In genomic region chr15:78934063-78935023, GRCh38 we compare ENCODE assay signal across 12 cellular contexts. TPM values are rescaled to one million over a fixed set of nuclear protein-coding genes. Genes with fewer than 3 reads are reported as not detected.
DNase-seq lines count a peak whose midpoint lies in the region; ATAC-seq and TF ChIP-seq lines count a peak whose summit lies in the region.
"Had no signal": no experiment of that assay in that cellular context is flagged by ENCODE, and none has a peak within 500 bp of the region (broad histone marks: within the 10 kb centered on the region; RNA-seq: fewer than 3 reads in every experiment).

No MANE protein-coding gene starts in this region.

- WGBS in hepatocyte (ENCODE audit: low lambda C conversion rate, missing lambda C conversion rate) = 75% methylated on average over 17 of the region's 17 CpGs

- H3K4me3 ChIP-seq in hepatocyte = no peak overlapping the region
- H3K4me3 ChIP-seq in subcutaneous abdominal adipose tissue (ENCODE audit: low read depth in 1 of 5, low read length in 5 of 5) = no peak overlapping the region

- H3K36me3 ChIP-seq in hepatocyte (replicated peaks; ENCODE audit: insufficient read depth, low read depth) = no peaks in the 10 kb centered on the region
- peaks cover 0 to 31% (median 4%) of the 10 kb centered on the region in 5 donors for H3K36me3 ChIP-seq in subcutaneous abdominal adipose tissue (ENCODE audit: control insufficient read depth in 5 of 5, insufficient read depth in 5 of 5, low read length in 5 of 5)

- DNase-seq in NCI-H1092 treated with DMSO at 0.1 percent for 48 hours (lab: John Stamatoyannopoulos, UW) (peak; percentile 33), NCI-H1092 (lab: John Stamatoyannopoulos, UW) (no peak), astrocyte of the hippocampus (ENCODE audit: low read depth, low spot score) (peak; percentile 79), hepatocyte (ENCODE audit: low spot score) (no peak), HFFc6 (no peak), GM20000 (ENCODE audit: low spot score) (no peak)
- DNase-seq: 8988T, MV-4-11, RPMI8226 had no signal

- H3K36me3 Mint-ChIP-seq in HFFc6 (ENCODE audit: low read depth) = no peaks in the 10 kb centered on the region

- H3K27ac ChIP-seq in hepatocyte = peak overlapping the region; percentile 51
- H3K27ac ChIP-seq in subcutaneous abdominal adipose tissue (ENCODE audit: low read depth, low read length) = peak overlapping the region; percentile 41
- H3K27ac ChIP-seq: epithelial cell of prostate had no signal

- no peak overlapping the region for H3K4me2 ChIP-seq in hepatocyte

- H3K4me3 Mint-ChIP-seq in HFFc6 = no peak overlapping the region

- H3K4me1 ChIP-seq in hepatocyte (ENCODE audit: insufficient read depth) = peaks cover 9% of the 10 kb centered on the region
- peaks cover 12 to 51% (median 33%) of the 10 kb centered on the region in 5 donors for H3K4me1 ChIP-seq in subcutaneous abdominal adipose tissue (ENCODE audit: control insufficient read depth in 5 of 5, insufficient read depth in 5 of 5, low read length in 5 of 5)

- ATAC-seq in GM19395 (IDR thresholded peaks at IDR 0.05; ENCODE audit: unreplicated experiment) = no peak

- no peaks in the 10 kb centered on the region for H3K79me2 ChIP-seq in hepatocyte

- TF ChIP-seq CTCF in hepatocyte (IDR thresholded peaks at IDR 0.05; ENCODE audit: poor library complexity) = no peak
- TF ChIP-seq CTCF in HFFc6 (IDR thresholded peaks at IDR 0.05) = no peak
- no peak for TF ChIP-seq CTCF in GM20000 (IDR thresholded peaks at IDR 0.05; ENCODE audit: extremely low read depth, missing control alignments)

- no peak overlapping the region for H2AFZ ChIP-seq in hepatocyte

- peaks cover 42% of the 10 kb centered on the region for H3K27me3 Mint-ChIP-seq in HFFc6 (ENCODE audit: insufficient read depth)

- peaks cover 15% of the 10 kb centered on the region for H3K4me1 Mint-ChIP-seq in HFFc6 (ENCODE audit: low read depth)

- no peak overlapping the region for H3K9ac ChIP-seq in subcutaneous abdominal adipose tissue (ENCODE audit: low read length in 5 of 5)

- H3K27ac Mint-ChIP-seq in HFFc6 = no peak overlapping the region

- H3K9me3 ChIP-seq in hepatocyte (ENCODE audit: low read depth) = no peaks in the 10 kb centered on the region
- H3K9me3 ChIP-seq in subcutaneous abdominal adipose tissue (ENCODE audit: control insufficient read depth in 5 of 5, low read length in 5 of 5) = no peaks in the 10 kb centered on the region

- no peaks in the 10 kb centered on the region for H3K9me3 Mint-ChIP-seq in HFFc6

- H4K20me1 ChIP-seq in hepatocyte (ENCODE audit: insufficient read depth, poor library complexity, severe bottlenecking) = no peaks in the 10 kb centered on the region

- no peaks in the 10 kb centered on the region for H3K27me3 ChIP-seq in hepatocyte
- H3K27me3 ChIP-seq in subcutaneous abdominal adipose tissue (ENCODE audit: control insufficient read depth in 5 of 5, insufficient read depth in 4 of 5, low read length in 5 of 5) = peaks cover 0 to 24% (median 8%) of the 10 kb centered on the region in 5 donors

- no peaks in the 10 kb centered on the region for H3K9me2 ChIP-seq in hepatocyte (replicated peaks; ENCODE audit: insufficient read depth)

RNA-seq across cellular contexts. Expression of gene CTSH, which starts 10.5 kb away (rescaled TPM):
- total RNA-seq in hepatocyte = 610 and 637 TPM in 2 replicates
- 521 and 544 TPM in 2 replicates for polyA plus RNA-seq in hepatocyte
- total RNA-seq in HFFc6 (2021; fragmentation: NEBNext Ultra II Directional; extraction: Animal tissue kit (Norgen Biotek cat#: 25700)) = under 1 TPM in 5 of 6 experiments, not detected in 1; 0.20 to 0.53 (median 0.38) TPM

Comparison
In these comparisons a context has a peak if more than half of its experiments do, and no peak if none do; other contexts are left out.
1. DNase-seq: peak in NCI-H1092 treated with DMSO at 0.1 percent for 48 hours (single experiment) and astrocyte of the hippocampus (single experiment); none in NCI-H1092 (single experiment), hepatocyte (single experiment), HFFc6 (single experiment) and GM20000 (single experiment).
2. RNA of gene CTSH, which starts 10.5 kb away (total RNA-seq): 610 to 637 TPM in hepatocyte; 0.20 to 0.53 TPM in HFFc6; every median in the first group is over 100 times any median in the second.